8 cellular contexts compared by ENCODE assay signal in genomic region chr10:69124558-69125121, GRCh38. TPM values are rescaled to one million over a fixed set of nuclear protein-coding genes. Genes with fewer than 3 reads are reported as not detected.
DNase-seq lines count a peak whose midpoint lies in the region; ATAC-seq and TF ChIP-seq lines count a peak whose summit lies in the region.

No MANE protein-coding gene starts in this region.

- intact Hi-C loops in stomach (cut with DNase I; ENCODE audit: low total_unique reads): no loop called here

- H3K36me3 ChIP-seq in esophagus (ENCODE audit: control insufficient read depth in 2 of 2, insufficient read depth in 2 of 2, low read length in 1 of 2) (no peaks in the 10 kb centered on the region), stomach (no peaks in the 10 kb centered on the region)

- no peaks in the 10 kb centered on the region for H3K9me3 ChIP-seq in esophagus (ENCODE audit: control insufficient read depth in 2 of 2, insufficient read depth in 1 of 2, low read depth in 1 of 2, low read length in 1 of 2)
- H3K9me3 ChIP-seq in stomach: no peaks in the 10 kb centered on the region

- H3K27ac ChIP-seq in esophagus (ENCODE audit: low read depth in 2 of 2, low read length in 1 of 2) (peak overlapping the region; percentile 96 to 97), stomach (peak overlapping the region; percentile 97 to 99 (median 98))

- ATAC-seq in GM18511 (IDR thresholded peaks at IDR 0.05; ENCODE audit: unreplicated experiment): peak; percentile 28
- ATAC-seq in HG03064 (IDR thresholded peaks at IDR 0.05; ENCODE audit: low read depth, unreplicated experiment): peak; percentile 27

- in situ Hi-C loops in ACHN (cut with HindIII; ENCODE audit: low pct_ligation_motif_present, low pct_unique_long_range_greater_than_20kb, low sequenced_read_pairs): loop anchor here (25.0 kb wide), 1 partner anchor 112 kb away; no protein-coding TSS in a partner anchor

- peak; percentile 79 for DNase-seq in ACHN
- peak; percentile 42 for DNase-seq in NCI-H748 treated with DMSO at 0.1 percent for 48 hours (lab: John Stamatoyannopoulos, UW)
- peak; percentile 16 for DNase-seq in activated T-cell treated with anti-CD3 and anti-CD28 coated beads for 24 hours (ENCODE audit: low read depth)
- DNase-seq in myocyte (ENCODE audit: low read depth): peak; percentile 52
- peak; percentile 56 for DNase-seq in stomach

- no peak for TF ChIP-seq EP300 in stomach (IDR thresholded peaks at IDR 0.05)

- no peaks in the 10 kb centered on the region for H3K4me1 ChIP-seq in esophagus (ENCODE audit: control insufficient read depth in 2 of 2, insufficient read depth in 2 of 2, low read length in 1 of 2)
- peaks cover 9 to 56% (median 33%) of the 10 kb centered on the region in 4 donors for H3K4me1 ChIP-seq in stomach

- no peak for TF ChIP-seq POLR2A in stomach (IDR thresholded peaks at IDR 0.05)

- peak overlapping the region; percentile 79 to 80 for H3K4me3 ChIP-seq in esophagus (ENCODE audit: low read depth in 1 of 2, low read length in 2 of 2)
- peak overlapping the region; percentile 85 to 95 (median 90) for H3K4me3 ChIP-seq in stomach

- H3K27me3 ChIP-seq in esophagus (ENCODE audit: control insufficient read depth in 1 of 2, insufficient read depth in 2 of 2, low read length in 2 of 2) (no peaks in the 10 kb centered on the region), stomach (no peaks in the 10 kb centered on the region)

- 0 to 1% methylated on average over 25 of the region's 25 CpGs for WGBS in esophagus, 2 donors
- WGBS in stomach, 5 donors: 0 to 1% (median 0%) methylated on average over 25 of the region's 25 CpGs

- no peak for TF ChIP-seq CTCF in stomach (IDR thresholded peaks at IDR 0.05)

RNA-seq across cellular contexts. Expression of gene VPS26A, which starts 0.7 kb away (rescaled TPM):
- 10 to 100 TPM; 25.5 to 33.1 TPM for polyA plus RNA-seq in esophagus
- total RNA-seq in myocyte: 28.1 and 32.2 TPM in 2 replicates
- polyA plus RNA-seq in myocyte (2012): 25.2 TPM
- 10 to 100 TPM; 28.8 to 69.6 (median 35.0) TPM for total RNA-seq in stomach
- polyA plus RNA-seq in stomach: 10 to 100 TPM; 22.6 to 37.3 (median 27.9) TPM

RNA-seq across cellular contexts. Expression of gene SRGN, which starts 36.7 kb away (rescaled TPM):
- 10 to 100 TPM in 1 of 2 donors, 1 to 10 TPM in 1; 7.3 to 14.9 TPM for polyA plus RNA-seq in esophagus
- total RNA-seq in myocyte: 51.7 and 51.8 TPM in 2 replicates
- polyA plus RNA-seq in myocyte (2012): 81.4 TPM
- total RNA-seq in stomach: 100 to 1,000 TPM in 1 of 5 donors, 10 to 100 TPM in 3, 1 to 10 TPM in 1; 1.3 to 212 (median 43.8) TPM
- polyA plus RNA-seq in stomach: 10 to 100 TPM; 26.6 to 83.6 (median 42.0) TPM

RNA-seq across cellular contexts. Expression of gene SUPV3L1, which starts 55.4 kb away (rescaled TPM):
- polyA plus RNA-seq in esophagus (10 to 100 TPM; 23.6 to 40.1 TPM), stomach (10 to 100 TPM; 42.7 to 49.4 (median 48.3) TPM)
- total RNA-seq in myocyte (26.6 and 32.9 TPM in 2 replicates), stomach (100 to 1,000 TPM in 1 of 5 donors, 10 to 100 TPM in 4; 15.2 to 111 (median 38.5) TPM)
- polyA plus RNA-seq in myocyte (2012): 29.3 TPM

Comparison
In these comparisons a context has a peak if more than half of its experiments do, and no peak if none do; other contexts are left out.
1. Peak in every context shown above with its lines: DNase-seq, ATAC-seq, H3K4me3 ChIP-seq and H3K27ac ChIP-seq.
2. DNase-seq: peak in every context shown above with its lines; median percentile 79 in ACHN; 56 in stomach; 52 in myocyte; 42 in NCI-H748 treated with DMSO at 0.1 percent for 48 hours; 16 in activated T-cell treated with anti-CD3 and anti-CD28 coated beads for 24 hours.